ENCODE assay signal across 9 cellular contexts in the genomic region with DNA sequence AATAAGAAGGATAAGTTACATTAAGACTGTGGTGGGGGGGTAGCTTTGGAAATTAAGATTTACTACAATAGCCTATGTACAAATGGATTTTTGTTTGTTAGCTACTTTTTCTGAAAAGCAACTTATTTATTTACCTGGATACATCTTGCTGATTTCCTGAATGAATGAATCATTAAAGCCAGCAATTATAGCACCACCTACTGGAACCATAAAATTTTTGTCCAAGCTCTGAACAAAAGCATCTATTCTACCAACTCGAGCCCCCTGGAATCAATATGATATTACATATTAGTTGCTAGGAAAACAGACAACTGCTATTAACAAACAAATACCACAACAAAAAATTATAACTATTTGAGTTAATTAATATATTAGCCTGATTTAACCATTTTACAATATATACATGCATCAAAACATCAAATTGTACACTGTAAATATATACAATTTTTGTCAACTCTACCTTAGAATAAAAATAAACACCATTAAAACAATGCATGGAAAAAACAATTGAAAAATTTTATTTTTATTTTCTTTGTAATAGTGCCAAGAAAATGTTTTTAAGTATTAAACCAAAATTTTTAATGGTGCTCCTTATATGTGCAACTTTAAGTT. TPM values are rescaled to one million over a fixed set of nuclear protein-coding genes. Genes with fewer than 3 reads are reported as not detected.
A peak's percentile ranks its signal among the peaks of the same experiment; 100 is the strongest.
DNase-seq lines count a peak whose midpoint lies in the region; ATAC-seq and TF ChIP-seq lines count a peak whose summit lies in the region.
"Had no signal": no experiment of that assay in that cellular context is flagged by ENCODE, and none has a peak within 500 bp of the region (broad histone marks: within the 10 kb centered on the region; RNA-seq: fewer than 3 reads in every experiment).

No MANE protein-coding gene starts in this region.

- H3K4me1 ChIP-seq in Caco-2 (no peaks in the 10 kb centered on the region), hepatocyte (ENCODE audit: insufficient read depth) (no peaks in the 10 kb centered on the region), mucosa of descending colon (ENCODE audit: low read depth) (no peaks in the 10 kb centered on the region)

- H3K4me2 ChIP-seq in hepatocyte: no peak overlapping the region

- H3K4me3 ChIP-seq in Caco-2 (ENCODE audit: low read depth, low read length) (no peak overlapping the region), hepatocyte (no peak overlapping the region), mucosa of descending colon (no peak overlapping the region)
- H3K4me3 ChIP-seq: lung had no signal

- no peak overlapping the region for H3K4me3 Mint-ChIP-seq in Caco-2 (ENCODE audit: unreplicated experiment)

- POLR2A ChIA-PET in Caco-2 (lab: Charles Lee): no interaction called here
- POLR2A ChIA-PET in HEK293T (lab: Yijun Ruan, JAX): interaction anchor here (1.2 kb wide), 1 partner anchor 9 kb away, joined by 3 read pairs; no protein-coding TSS in a partner anchor

- no peaks in the 10 kb centered on the region for H4K20me1 ChIP-seq in hepatocyte (ENCODE audit: insufficient read depth, poor library complexity, severe bottlenecking)

- ATAC-seq in SK-N-SH treated with all-trans-retinoic acid at 6 μM for 48 hours (peak; percentile 40; the same call in 1 of the 3 replicates), mucosa of descending colon (no peak), GM21529 (IDR thresholded peaks at IDR 0.05; ENCODE audit: unreplicated experiment) (no peak), GM18867 (IDR thresholded peaks at IDR 0.05; ENCODE audit: unreplicated experiment) (no peak), GM18511 (IDR thresholded peaks at IDR 0.05; ENCODE audit: unreplicated experiment) (no peak)

- H3K9me2 ChIP-seq in hepatocyte (replicated peaks; ENCODE audit: insufficient read depth): no peaks in the 10 kb centered on the region

- H3K4me1 Mint-ChIP-seq in Caco-2 (ENCODE audit: low read depth, unreplicated experiment): no peaks in the 10 kb centered on the region

- CTCF ChIA-PET in Caco-2 (lab: Charles Lee): interaction anchor here (0.8 to 1.3 kb wide), 5 partner anchors 12 to 222 kb away, joined by 3 to 7 read pairs (median 5); no protein-coding TSS in a partner anchor
- CTCF ChIA-PET in HEK293T (lab: Yijun Ruan, JAX): interaction anchor here (0.7 to 0.9 kb wide), 2 partner anchors 105 to 164 kb away, joined by 3 to 4 read pairs; no protein-coding TSS in a partner anchor

- no peak overlapping the region for H3K27ac ChIP-seq in hepatocyte

- intact Hi-C loops in Caco-2 (cut with micrococcal nuclease; ENCODE audit: unreplicated experiment) (loop anchor here (1.0 kb wide), 2 partner anchors 116 to 165 kb away; no protein-coding TSS in a partner anchor), mucosa of descending colon (cut with DNase I, micrococcal nuclease) (loop anchor here in 1 of 2 donors (10.0 kb wide), 1 partner anchor 170 kb away; no protein-coding TSS in a partner anchor)

- WGBS in hepatocyte (ENCODE audit: low lambda C conversion rate, missing lambda C conversion rate): 23% methylated on average over 1 of the region's 1 CpG

- no peaks in the 10 kb centered on the region for H3K79me2 ChIP-seq in hepatocyte

- no peak overlapping the region for H2AFZ ChIP-seq in hepatocyte

- H3K27ac Mint-ChIP-seq in Caco-2 (ENCODE audit: unreplicated experiment): no peak overlapping the region

- peak; percentile 51 to 53 for TF ChIP-seq CTCF in Caco-2 (IDR thresholded peaks at IDR 0.05; ENCODE audit: insufficient read depth in 1 of 2, low read depth in 1 of 2, low read length in 1 of 2, severe bottlenecking in 1 of 2, unreplicated experiment in 1 of 2)
- peak; percentile 68 for TF ChIP-seq CTCF in hepatocyte (IDR thresholded peaks at IDR 0.05; ENCODE audit: poor library complexity)
- no peak for TF ChIP-seq CTCF in mucosa of descending colon (IDR thresholded peaks at IDR 0.05)

- H3K9me3 ChIP-seq in Caco-2 (no peaks in the 10 kb centered on the region), hepatocyte (ENCODE audit: low read depth) (no peaks in the 10 kb centered on the region), mucosa of descending colon (no peaks in the 10 kb centered on the region)

- no peaks in the 10 kb centered on the region for H3K27me3 Mint-ChIP-seq in Caco-2 (ENCODE audit: insufficient read depth, unreplicated experiment)

- H3K36me3 ChIP-seq in Caco-2 (ENCODE audit: control insufficient read depth, insufficient read depth, low read length) (no peaks in the 10 kb centered on the region), hepatocyte (replicated peaks; ENCODE audit: insufficient read depth, low read depth) (no peaks in the 10 kb centered on the region), mucosa of descending colon (ENCODE audit: low read depth) (no peaks in the 10 kb centered on the region)

- no peaks in the 10 kb centered on the region for H3K9me3 Mint-ChIP-seq in Caco-2 (ENCODE audit: unreplicated experiment)

- DNase-seq in Caco-2 (peak in 1 of 2 experiments; percentile 35), HEK293T (ENCODE audit: extremely low spot score) (peak; percentile 8), hepatocyte (ENCODE audit: low spot score) (peak; percentile 41), mucosa of descending colon (no peak)

- H3K27me3 ChIP-seq in Caco-2 (replicated peaks; ENCODE audit: control insufficient read depth, insufficient read depth, low read length) (no peaks in the 10 kb centered on the region), hepatocyte (no peaks in the 10 kb centered on the region)

- H3K36me3 Mint-ChIP-seq in Caco-2 (ENCODE audit: insufficient read depth, unreplicated experiment): no peaks in the 10 kb centered on the region

- BruUV-seq in Caco-2 (replicated peaks; lab: Mats Ljungman, UMichigan): no TSS peak

TF ChIP-seq in HEK293T, 16 proteins besides CTCF, POLR2A, EP300 and RAD21:
- no peak for TF ChIP-seq CTBP1 (IDR thresholded peaks at IDR 0.05; ENCODE audit: borderline replicate concordance)
- TF ChIP-seq LEF1 (IDR thresholded peaks at IDR 0.05; ENCODE audit: borderline replicate concordance): no peak
TF ChIP-seq in HEK293T: peak in this region for 0.

TF ChIP-seq in SK-N-SH treated with all-trans-retinoic acid at 6 μM for 48 hours, 23 proteins besides CTCF, POLR2A, EP300 and RAD21 (continues in another document):
- TF ChIP-seq ESRRG (CRISPR knock-in tag; IDR thresholded peaks at IDR 0.05) (no peak), ARNTL (CRISPR knock-in tag; IDR thresholded peaks at IDR 0.05; ENCODE audit: borderline replicate concordance, low read depth) (no peak), CSDC2 (CRISPR knock-in tag; IDR thresholded peaks at IDR 0.05) (no peak), ZNF70 (CRISPR knock-in tag; IDR thresholded peaks at IDR 0.05) (no peak), TOX (CRISPR knock-in tag; IDR thresholded peaks at IDR 0.05; ENCODE audit: borderline replicate concordance) (no peak), ZFP3 (CRISPR knock-in tag; IDR thresholded peaks at IDR 0.05) (no peak), ZNF8 (CRISPR knock-in tag; IDR thresholded peaks at IDR 0.05) (no peak)
- TF ChIP-seq, protein P1, sequence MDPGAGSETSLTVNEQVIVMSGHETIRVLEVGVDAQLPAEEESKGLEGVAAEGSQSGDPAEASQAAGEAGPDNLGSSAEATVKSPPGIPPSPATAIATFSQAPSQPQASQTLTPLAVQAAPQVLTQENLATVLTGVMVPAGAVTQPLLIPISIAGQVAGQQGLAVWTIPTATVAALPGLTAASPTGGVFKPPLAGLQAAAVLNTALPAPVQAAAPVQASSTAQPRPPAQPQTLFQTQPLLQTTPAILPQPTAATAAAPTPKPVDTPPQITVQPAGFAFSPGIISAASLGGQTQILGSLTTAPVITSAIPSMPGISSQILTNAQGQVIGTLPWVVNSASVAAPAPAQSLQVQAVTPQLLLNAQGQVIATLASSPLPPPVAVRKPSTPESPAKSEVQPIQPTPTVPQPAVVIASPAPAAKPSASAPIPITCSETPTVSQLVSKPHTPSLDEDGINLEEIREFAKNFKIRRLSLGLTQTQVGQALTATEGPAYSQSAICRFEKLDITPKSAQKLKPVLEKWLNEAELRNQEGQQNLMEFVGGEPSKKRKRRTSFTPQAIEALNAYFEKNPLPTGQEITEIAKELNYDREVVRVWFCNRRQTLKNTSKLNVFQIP (CRISPR knock-in tag; IDR thresholded peaks at IDR 0.05; ENCODE audit: borderline replicate concordance, low read depth): no peak
- TF ChIP-seq, protein P2, sequence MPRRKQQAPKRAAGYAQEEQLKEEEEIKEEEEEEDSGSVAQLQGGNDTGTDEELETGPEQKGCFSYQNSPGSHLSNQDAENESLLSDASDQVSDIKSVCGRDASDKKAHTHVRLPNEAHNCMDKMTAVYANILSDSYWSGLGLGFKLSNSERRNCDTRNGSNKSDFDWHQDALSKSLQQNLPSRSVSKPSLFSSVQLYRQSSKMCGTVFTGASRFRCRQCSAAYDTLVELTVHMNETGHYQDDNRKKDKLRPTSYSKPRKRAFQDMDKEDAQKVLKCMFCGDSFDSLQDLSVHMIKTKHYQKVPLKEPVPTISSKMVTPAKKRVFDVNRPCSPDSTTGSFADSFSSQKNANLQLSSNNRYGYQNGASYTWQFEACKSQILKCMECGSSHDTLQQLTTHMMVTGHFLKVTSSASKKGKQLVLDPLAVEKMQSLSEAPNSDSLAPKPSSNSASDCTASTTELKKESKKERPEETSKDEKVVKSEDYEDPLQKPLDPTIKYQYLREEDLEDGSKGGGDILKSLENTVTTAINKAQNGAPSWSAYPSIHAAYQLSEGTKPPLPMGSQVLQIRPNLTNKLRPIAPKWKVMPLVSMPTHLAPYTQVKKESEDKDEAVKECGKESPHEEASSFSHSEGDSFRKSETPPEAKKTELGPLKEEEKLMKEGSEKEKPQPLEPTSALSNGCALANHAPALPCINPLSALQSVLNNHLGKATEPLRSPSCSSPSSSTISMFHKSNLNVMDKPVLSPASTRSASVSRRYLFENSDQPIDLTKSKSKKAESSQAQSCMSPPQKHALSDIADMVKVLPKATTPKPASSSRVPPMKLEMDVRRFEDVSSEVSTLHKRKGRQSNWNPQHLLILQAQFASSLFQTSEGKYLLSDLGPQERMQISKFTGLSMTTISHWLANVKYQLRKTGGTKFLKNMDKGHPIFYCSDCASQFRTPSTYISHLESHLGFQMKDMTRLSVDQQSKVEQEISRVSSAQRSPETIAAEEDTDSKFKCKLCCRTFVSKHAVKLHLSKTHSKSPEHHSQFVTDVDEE (CRISPR knock-in tag; IDR thresholded peaks at IDR 0.05): no peak
- TF ChIP-seq, protein P3, sequence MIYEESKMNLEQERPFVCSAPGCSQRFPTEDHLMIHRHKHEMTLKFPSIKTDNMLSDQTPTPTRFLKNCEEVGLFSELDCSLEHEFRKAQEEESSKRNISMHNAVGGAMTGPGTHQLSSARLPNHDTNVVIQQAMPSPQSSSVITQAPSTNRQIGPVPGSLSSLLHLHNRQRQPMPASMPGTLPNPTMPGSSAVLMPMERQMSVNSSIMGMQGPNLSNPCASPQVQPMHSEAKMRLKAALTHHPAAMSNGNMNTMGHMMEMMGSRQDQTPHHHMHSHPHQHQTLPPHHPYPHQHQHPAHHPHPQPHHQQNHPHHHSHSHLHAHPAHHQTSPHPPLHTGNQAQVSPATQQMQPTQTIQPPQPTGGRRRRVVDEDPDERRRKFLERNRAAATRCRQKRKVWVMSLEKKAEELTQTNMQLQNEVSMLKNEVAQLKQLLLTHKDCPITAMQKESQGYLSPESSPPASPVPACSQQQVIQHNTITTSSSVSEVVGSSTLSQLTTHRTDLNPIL (CRISPR knock-in tag; IDR thresholded peaks at IDR 0.05; ENCODE audit: low read depth): no peak

RNA-seq across cellular contexts. Expression of a gene that starts 15.3 kb away (rescaled TPM):
- total RNA-seq in Caco-2 (2022): 5.7 and 6.0 TPM in 2 replicates
- total RNA-seq in hepatocyte: 8.5 and 10.3 TPM in 2 replicates
- 3.0 and 3.2 TPM in 2 replicates for polyA plus RNA-seq in hepatocyte
- 10 to 100 TPM; 13.4 to 26.2 (median 13.6) TPM for total RNA-seq in mucosa of descending colon

Comparison
In these comparisons a context has a peak if more than half of its experiments do, and no peak if none do; other contexts are left out.
1. DNase-seq: peak in HEK293T (single experiment) and hepatocyte (single experiment); none in mucosa of descending colon (0 of 3).